In the genomic region with DNA sequence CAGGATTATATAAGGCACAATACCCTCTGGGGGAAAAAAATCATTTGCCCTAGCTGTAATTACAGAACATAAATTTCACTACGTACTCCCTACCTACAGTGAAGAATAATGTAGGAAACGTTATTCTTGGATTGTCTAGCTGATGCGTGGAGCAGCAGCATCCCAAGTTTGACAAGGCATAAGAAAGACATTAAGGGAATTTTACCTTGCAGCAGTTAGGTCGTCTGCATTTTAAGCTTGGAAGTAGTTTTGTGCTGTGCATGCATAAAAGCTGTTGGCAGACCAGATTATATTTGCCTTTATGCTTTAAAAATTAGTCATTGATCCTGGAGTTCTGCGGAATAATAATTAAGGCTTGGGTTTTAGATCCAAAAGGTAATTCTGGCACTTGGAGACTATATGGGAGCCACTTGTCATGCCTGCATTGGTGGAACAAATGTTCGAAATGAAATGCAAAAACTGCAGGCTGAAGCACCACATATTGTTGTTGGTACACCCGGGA, we compare ENCODE assay signal across 9 cellular contexts. TPM values are rescaled to one million over a fixed set of nuclear protein-coding genes. Genes with fewer than 3 reads are reported as not detected.
A peak's percentile ranks its signal among the peaks of the same experiment; 100 is the strongest.
DNase-seq lines count a peak whose midpoint lies in the region; ATAC-seq and TF ChIP-seq lines count a peak whose summit lies in the region.
"Had no signal": no experiment of that assay in that cellular context is flagged by ENCODE, and none has a peak within 500 bp of the region (broad histone marks: within the 10 kb centered on the region; RNA-seq: fewer than 3 reads in every experiment).

No MANE protein-coding gene starts in this region.

- peak overlapping the region; percentile 95 for H3K9ac ChIP-seq in mesendoderm (ENCODE audit: low read length)

- no peak for DNase-seq in left ventricle myocardium inferior
- DNase-seq in Right ventricle myocardium superior, result no peak
- no peak for DNase-seq in mesendoderm
- DNase-seq in AG08396 (ENCODE audit: low spot score), result no peak
- DNase-seq in NCI-H69 (lab: John Stamatoyannopoulos, UW), result no peak
- DNase-seq in RPMI8226, result no peak
- no peak for DNase-seq in OCI-M1 (lab: John Stamatoyannopoulos, UW)
- DNase-seq: testis had no signal

- H3K27ac ChIP-seq in left ventricle myocardium inferior (replicated peaks), result no peak overlapping the region
- H3K27ac ChIP-seq in mesendoderm (ENCODE audit: low read depth, low read length), result no peak overlapping the region

- H3K4me1 ChIP-seq in left ventricle myocardium inferior (peaks cover 69% of the 10 kb centered on the region), mesendoderm (ENCODE audit: control insufficient read depth, low read depth, low read length) (peaks cover 2% of the 10 kb centered on the region)

- no peak overlapping the region for H2BK5ac ChIP-seq in mesendoderm (ENCODE audit: low read length)

- no peak overlapping the region for H3K18ac ChIP-seq in mesendoderm (ENCODE audit: low read length)

- no peaks in the 10 kb centered on the region for H3K9me3 ChIP-seq in left ventricle myocardium inferior (replicated peaks)
- H3K9me3 ChIP-seq: testis had no signal

- no peak overlapping the region for H4K5ac ChIP-seq in mesendoderm (ENCODE audit: low read length)

- H4K8ac ChIP-seq in mesendoderm (ENCODE audit: low read depth, low read length), result no peak overlapping the region

- H3K27ac Mint-ChIP-seq in brain, result peak overlapping the region; percentile 99 to 100 (median 100)

- H3K4me3 Mint-ChIP-seq in brain, result peak overlapping the region; percentile 98 to 100 (median 99)

- peak overlapping the region; percentile 63 for H3K4me2 ChIP-seq in mesendoderm (ENCODE audit: low read length)

- WGBS in mesendoderm (ENCODE audit: extremely low coverage, insufficient coverage, low lambda C conversion rate), result no CpG with 5 or more reads among the region's 7 CpGs

- intact Hi-C loops in left ventricle myocardium inferior (cut with micrococcal nuclease) (no loop called here), Right ventricle myocardium superior (cut with DNase I) (no loop called here)

- no peak overlapping the region for H2BK15ac ChIP-seq in mesendoderm (replicated peaks; ENCODE audit: low read depth)

- H3K23ac ChIP-seq in mesendoderm (ENCODE audit: low read length), result no peak overlapping the region

- ATAC-seq in Right ventricle myocardium superior (ENCODE audit: poor library complexity), result no peak

- no peaks in the 10 kb centered on the region for H3K27me3 ChIP-seq in left ventricle myocardium inferior (ENCODE audit: low read depth)
- no peaks in the 10 kb centered on the region for H3K27me3 ChIP-seq in mesendoderm (ENCODE audit: insufficient read depth, low read length, poor library complexity)
- H3K27me3 ChIP-seq: testis had no signal

- peak overlapping the region; percentile 94 for H3K4me3 ChIP-seq in left ventricle myocardium inferior
- peak overlapping the region; percentile 85 for H3K4me3 ChIP-seq in mesendoderm (ENCODE audit: low read length)

- H3K36me3 ChIP-seq in left ventricle myocardium inferior (peaks cover 64% of the 10 kb centered on the region), mesendoderm (ENCODE audit: control insufficient read depth, insufficient read depth, low read length) (peaks cover 24% of the 10 kb centered on the region)

- H3K36me3 Mint-ChIP-seq in brain, result peaks cover 66% of the 10 kb centered on the region

- no peak overlapping the region for H2BK120ac ChIP-seq in mesendoderm (ENCODE audit: low read depth, low read length)

- H3K56ac ChIP-seq in mesendoderm (ENCODE audit: low read length), result peak overlapping the region; percentile 59

- peaks cover 36% of the 10 kb centered on the region for H3K79me2 ChIP-seq in mesendoderm (ENCODE audit: control insufficient read depth, insufficient read depth, low read length)

- TF ChIP-seq CTCF in left ventricle myocardium inferior (IDR thresholded peaks at IDR 0.05; ENCODE audit: borderline replicate concordance), result no peak
- TF ChIP-seq CTCF in brain (conservative IDR thresholded peaks at IDR 0.05), result no peak

- H2AK5ac ChIP-seq in mesendoderm (ENCODE audit: low read length), result no peak overlapping the region

- peaks cover 3% of the 10 kb centered on the region for H3K79me1 ChIP-seq in mesendoderm (ENCODE audit: low read length)

- H3K27me3 Mint-ChIP-seq in brain, result peaks cover 15% of the 10 kb centered on the region

- H3K4ac ChIP-seq in mesendoderm (ENCODE audit: low read depth, low read length), result no peak overlapping the region

- peaks cover 61% of the 10 kb centered on the region for H3K4me1 Mint-ChIP-seq in brain

- peaks cover 0 to 6% (median 0%) of the 10 kb centered on the region in 5 experiments for H3K9me3 Mint-ChIP-seq in brain

RNA-seq across cellular contexts. Expression of gene EIF4A2, which starts 2.2 kb away (rescaled TPM):
- total RNA-seq in left ventricle myocardium inferior, result 468 TPM
- 415 TPM for total RNA-seq in Right ventricle myocardium superior
- 399 TPM for polyA plus RNA-seq in brain (ENCODE audit: insufficient read depth, low read depth, low replicate concordance)
- polyA plus RNA-seq in mesendoderm (2013, experiment 1 of 2), result 154 TPM
- polyA plus RNA-seq in mesendoderm (2013, experiment 2 of 2), result 151 TPM

RNA-seq across cellular contexts. Expression of gene RFC4, which starts 20.7 kb away (rescaled TPM):
- total RNA-seq in left ventricle myocardium inferior (9.6 TPM), Right ventricle myocardium superior (8.6 TPM)
- 32.4 TPM for polyA plus RNA-seq in brain (ENCODE audit: insufficient read depth, low read depth, low replicate concordance)
- polyA plus RNA-seq in mesendoderm (2013, experiment 1 of 2), result 79.0 TPM
- 77.1 TPM for polyA plus RNA-seq in mesendoderm (2013, experiment 2 of 2)

RNA-seq across cellular contexts. Expression of gene ADIPOQ, which starts 56.9 kb away (rescaled TPM):
- total RNA-seq in left ventricle myocardium inferior (0.69 TPM), Right ventricle myocardium superior (8.2 TPM)
- polyA plus RNA-seq in brain (ENCODE audit: insufficient read depth, low read depth, low replicate concordance), result not detected
- not detected for polyA plus RNA-seq in mesendoderm (2013, experiment 1 of 2)
- not detected for polyA plus RNA-seq in mesendoderm (2013, experiment 2 of 2)
